ENCODE assay signal across 17 cellular contexts in genomic region chr9:132679946-132680620, GRCh38. TPM values are rescaled to one million over a fixed set of nuclear protein-coding genes. Genes with fewer than 3 reads are reported as not detected.
DNase-seq lines count a peak whose midpoint lies in the region; ATAC-seq, FAIRE-seq and TF ChIP-seq lines count a peak whose summit lies in the region.
"Had no signal": no experiment of that assay in that cellular context is flagged by ENCODE, and none has a peak within 500 bp of the region (broad histone marks: within the 10 kb centered on the region; RNA-seq: fewer than 3 reads in every experiment).

No MANE protein-coding gene starts in this region.

- TF ChIP-seq CTCF in GM12865 (IDR thresholded peaks at IDR 0.05; ENCODE audit: insufficient read depth, low read depth, low read length, missing control alignments) (no peak), GM12878 (IDR thresholded peaks at IDR 0.05 in 2 of 3, conservative IDR thresholded peaks at IDR 0.05 in 1 of 3; ENCODE audit: control insufficient read depth in 2 of 3, extremely low read depth in 1 of 3, insufficient read depth in 1 of 3, low read depth in 3 of 3, low read length in 3 of 3) (no peak)

- H3K9me3 Mint-ChIP-seq in activated CD4-positive, alpha-beta T cell treated with anti-CD3 and anti-CD28 coated beads, Interleukin-2, amount 10 ng/mL, durations not matched to agents 24 days and 14 days = no peaks in the 10 kb centered on the region
- no peaks in the 10 kb centered on the region for H3K9me3 Mint-ChIP-seq in activated CD4-positive, alpha-beta memory T cell treated with anti-CD3 and anti-CD28 coated beads, Interleukin-2, amount 10 ng/mL, durations not matched to agents 7 days and 5 days

- H3K4me3 Mint-ChIP-seq in activated CD4-positive, alpha-beta T cell treated with anti-CD3 and anti-CD28 coated beads, Interleukin-2, amount 10 ng/mL, durations not matched to agents 24 days and 14 days = peak overlapping the region; percentile 73
- no peak overlapping the region for H3K4me3 Mint-ChIP-seq in activated CD4-positive, alpha-beta memory T cell treated with anti-CD3 and anti-CD28 coated beads, Interleukin-2, amount 10 ng/mL, durations not matched to agents 7 days and 5 days

- CTCF ChIA-PET in activated CD4-positive, alpha-beta memory T cell treated with anti-CD3 and anti-CD28 coated beads, Interleukin-2, amount 10 ng/mL, durations not matched to agents 7 days and 5 days (lab: Charles Lee) = interaction anchor here (1.6 kb wide), 1 partner anchor 10 kb away, joined by 5 read pairs; the partner anchor contains the start of genes DDX31 and GTF3C4
- CTCF ChIA-PET in GM12878 (lab: Yijun Ruan, JAX) = interaction anchor here (0.5 to 1.5 kb wide), 4 partner anchors 11 to 268 kb away, joined by 3 to 5 read pairs (median 3); no protein-coding TSS in a partner anchor

- peaks cover 10% of the 10 kb centered on the region for H3K4me1 ChIP-seq in GM12878 (ENCODE audit: control insufficient read depth, insufficient read depth, low read length)

- peak overlapping the region; percentile 25; the same call in 1 of the 2 replicates for H3K27ac ChIP-seq in GM12878 (ENCODE audit: control insufficient read depth, insufficient read depth)
- H3K27ac ChIP-seq: HL-60 had no signal

- H3K27ac Mint-ChIP-seq in activated CD4-positive, alpha-beta T cell treated with anti-CD3 and anti-CD28 coated beads, Interleukin-2, amount 10 ng/mL, durations not matched to agents 24 days and 14 days = peak overlapping the region; percentile 85
- peak overlapping the region; percentile 67 for H3K27ac Mint-ChIP-seq in activated CD4-positive, alpha-beta memory T cell treated with anti-CD3 and anti-CD28 coated beads, Interleukin-2, amount 10 ng/mL, durations not matched to agents 7 days and 5 days

- H4K20me1 ChIP-seq in GM12878 (ENCODE audit: control insufficient read depth, insufficient read depth) = no peaks in the 10 kb centered on the region

- peak; percentile 7 for FAIRE-seq in GM12878 (lab: Jason Lieb, UNC)
- FAIRE-seq: GM12891 had no signal

- peaks cover 38% of the 10 kb centered on the region for H3K4me1 Mint-ChIP-seq in activated CD4-positive, alpha-beta T cell treated with anti-CD3 and anti-CD28 coated beads, Interleukin-2, amount 10 ng/mL, durations not matched to agents 24 days and 14 days
- H3K4me1 Mint-ChIP-seq in activated CD4-positive, alpha-beta memory T cell treated with anti-CD3 and anti-CD28 coated beads, Interleukin-2, amount 10 ng/mL, durations not matched to agents 7 days and 5 days = peaks cover 54% of the 10 kb centered on the region

- BruUV-seq in GM12878 (replicated peaks; lab: Mats Ljungman, UMichigan) = no TSS peak

- peaks cover 54% of the 10 kb centered on the region for H3K79me2 ChIP-seq in GM12878 (ENCODE audit: control insufficient read depth, insufficient read depth, low read length)

- no peak for DNase-seq in activated CD4-positive, alpha-beta T cell treated with anti-CD3 and anti-CD28 coated beads, Interleukin-2, amount 10 ng/mL, durations not matched to agents 24 days and 14 days
- no peak for DNase-seq in activated CD4-positive, alpha-beta T cell treated with anti-CD3 and anti-CD28 coated beads, Interleukin-2, amount 50 U/mL, for 4 hours
- peak; percentile 34 for DNase-seq in GM12865 (ENCODE audit: low read depth)
- no peak for DNase-seq in activated CD4-positive, alpha-beta memory T cell treated with anti-CD3 and anti-CD28 coated beads, Interleukin-2, amount 10 ng/mL, durations not matched to agents 7 days and 5 days
- no peak for DNase-seq in GM12878 (ENCODE audit: low read depth, low spot score)
- no peak for DNase-seq in NCI-H2171 treated with DMSO at 0.1 percent for 48 hours (lab: John Stamatoyannopoulos, UW)
- DNase-seq: C1 segment of cervical spinal cord, DMS153, GOT3, NCI-H1092, NCI-H1694 treated with DMSO at 0.1 percent for 48 hours, NCI-H446, PC-3 had no signal

- no peak overlapping the region for H3K4me3 ChIP-seq in GM12865 (ENCODE audit: low read depth, low read length)
- H3K4me3 ChIP-seq in GM12878 = 0 out of 2 replicates have a peak overlapping the region, but pooled peaks have one; percentile 4

- no peak overlapping the region for H3K9ac ChIP-seq in GM12878 (ENCODE audit: control insufficient read depth, insufficient read depth, low read length)

- TF ChIP-seq POLR2A in GM12878 (IDR thresholded peaks at IDR 0.05; ENCODE audit: low read depth, low read length) = no peak

- ATAC-seq in GM12878 (peak; percentile 73), GM19397 (IDR thresholded peaks at IDR 0.05; ENCODE audit: unreplicated experiment) (no peak), HG03354 (IDR thresholded peaks at IDR 0.05; ENCODE audit: poor library complexity, severe bottlenecking, unreplicated experiment) (no peak)
- ATAC-seq: PC-3 had no signal

- no peak for TF ChIP-seq RAD21 in GM12878 (IDR thresholded peaks at IDR 0.05; ENCODE audit: insufficient read depth, low read depth, low read length)

- no peaks in the 10 kb centered on the region for H3K9me3 ChIP-seq in GM12878 (replicated peaks; ENCODE audit: control insufficient read depth, insufficient read depth, low read length)

- RAD21 ChIA-PET in GM12878 (lab: Charles Lee; ENCODE audit: unreplicated experiment) = no interaction called here

- no peaks in the 10 kb centered on the region for H3K27me3 ChIP-seq in GM12878 (replicated peaks in 1 of 2; ENCODE audit: control insufficient read depth in 2 of 2, insufficient read depth in 2 of 2, low read length in 1 of 2)

- H3K4me2 ChIP-seq in GM12878 (ENCODE audit: control insufficient read depth, insufficient read depth) = peak overlapping the region; percentile 55; the same call in 1 of the 2 replicates

- no peak overlapping the region for H2AFZ ChIP-seq in GM12878 (ENCODE audit: control insufficient read depth, low read depth, low read length)

- peaks cover 54% of the 10 kb centered on the region for H3K36me3 Mint-ChIP-seq in activated CD4-positive, alpha-beta T cell treated with anti-CD3 and anti-CD28 coated beads, Interleukin-2, amount 10 ng/mL, durations not matched to agents 24 days and 14 days (ENCODE audit: low read depth)
- peaks cover 52% of the 10 kb centered on the region for H3K36me3 Mint-ChIP-seq in activated CD4-positive, alpha-beta memory T cell treated with anti-CD3 and anti-CD28 coated beads, Interleukin-2, amount 10 ng/mL, durations not matched to agents 7 days and 5 days (ENCODE audit: low read depth)

- H3K27me3 Mint-ChIP-seq in activated CD4-positive, alpha-beta T cell treated with anti-CD3 and anti-CD28 coated beads, Interleukin-2, amount 10 ng/mL, durations not matched to agents 24 days and 14 days = no peaks in the 10 kb centered on the region
- H3K27me3 Mint-ChIP-seq in activated CD4-positive, alpha-beta memory T cell treated with anti-CD3 and anti-CD28 coated beads, Interleukin-2, amount 10 ng/mL, durations not matched to agents 7 days and 5 days = no peaks in the 10 kb centered on the region

- SMC1A ChIA-PET in GM12878 (lab: Charles Lee; ENCODE audit: uncharacterized antibody, unreplicated experiment) = interaction anchor here (1.3 kb wide), 1 partner anchor 10 kb away, joined by 3 read pairs; the partner anchor contains the start of gene DDX31

- TF ChIP-seq EP300 in GM12878 (IDR thresholded peaks at IDR 0.05; ENCODE audit: borderline replicate concordance in 1 of 2, control insufficient read depth in 1 of 2, low read depth in 2 of 2, low read length in 2 of 2) = no peak

- POLR2A ChIA-PET in activated CD4-positive, alpha-beta memory T cell treated with anti-CD3 and anti-CD28 coated beads, Interleukin-2, amount 10 ng/mL, durations not matched to agents 7 days and 5 days (lab: Charles Lee) = interaction anchor here (0.9 to 3.9 kb wide), 4 partner anchors 9 to 78 kb away, joined by 3 to 33 read pairs (median 4); partner anchors contain the start of genes DDX31 and GTF3C4
- POLR2A ChIA-PET in GM12878 (lab: Charles Lee) = interaction anchor here (1.4 kb wide), 1 partner anchor 8 kb away, joined by 4 read pairs; no protein-coding TSS in a partner anchor

- WGBS in GM12878 (ENCODE audit: insufficient coverage, insufficient replicate concordance, low lambda C conversion rate, missing lambda C conversion rate) = 20% methylated on average over 3 of the region's 3 CpGs

- intact Hi-C loops in activated CD4-positive, alpha-beta T cell treated with anti-CD3 and anti-CD28 coated beads, Interleukin-2, amount 10 ng/mL, durations not matched to agents 24 days and 14 days (cut with micrococcal nuclease) = loop anchor here (1.0 kb wide), 1 partner anchor 8 kb away; no protein-coding TSS in a partner anchor
- intact Hi-C loops in GM12878 (cut with micrococcal nuclease; ENCODE audit: unreplicated experiment) = loop anchor here (10.0 kb wide), 1 partner anchor 225 kb away; no protein-coding TSS in a partner anchor

- H3K36me3 ChIP-seq in GM12878 (ENCODE audit: control insufficient read depth in 2 of 2, insufficient read depth in 2 of 2, low read length in 1 of 2) = peaks cover 19 to 28% of the 10 kb centered on the region in 2 experiments

- in situ Hi-C loops in GM12878 (cut with MboI) = no loop called here

RNA-seq across cellular contexts. Expression of gene GTF3C4, which starts 9.8 kb away (rescaled TPM):
- total RNA-seq in activated CD4-positive, alpha-beta T cell treated with anti-CD3 and anti-CD28 coated beads, Interleukin-2, amount 10 ng/mL, durations not matched to agents 24 days and 14 days = 19.4 and 19.5 TPM in 2 replicates
- 10 to 100 TPM; 11.8 to 13.0 TPM for total RNA-seq in activated CD4-positive, alpha-beta memory T cell treated with anti-CD3 and anti-CD28 coated beads, Interleukin-2, amount 10 ng/mL, durations not matched to agents 7 days and 5 days
- 14.9 and 16.1 TPM in 2 replicates for total RNA-seq in GM12878 (2013; cell fraction: nucleolus; rRNA removed)
- 15.2 and 16.6 TPM in 2 replicates for total RNA-seq in GM12878 (2014; rRNA removed)
- total RNA-seq in GM12878 (2014; rRNA removed; fragmentation: Illumina TruSeq; extraction: Trizol) = 10.7 and 11.0 TPM in 2 replicates
- 15.9 and 18.9 TPM in 2 replicates for total RNA-seq in GM12878 (2021)
- polyA plus RNA-seq in GM12878 (2011; ENCODE audit: low read depth) = 5.4 TPM
- 7.1 and 7.3 TPM in 2 replicates for polyA plus RNA-seq in GM12878 (2011; rRNA removed)
- 4.8 and 5.8 TPM in 2 replicates for polyA plus RNA-seq in GM12878 (2011; cell fraction: cytosol; rRNA removed)
- 2.4 and 3.3 TPM in 2 replicates for polyA plus RNA-seq in GM12878 (2011; cell fraction: nucleus; rRNA removed)
- polyA plus RNA-seq in GM12878 (2012) = 7.6 and 8.0 TPM in 2 replicates
- polyA plus RNA-seq in GM12878 (2014; fragmentation: Illumina TruSeq; extraction: Trizol) = 14.3 and 15.7 TPM in 2 replicates
- polyA plus RNA-seq in GM12878 (2014; fragmentation: Nextera tagmentation; extraction: Ambion mirVana) = 1 to 10 TPM; 3.2 to 5.1 TPM
- polyA plus RNA-seq in GM12878 (2014; rRNA removed) = 8.1 and 8.9 TPM in 2 replicates
- 1 to 10 TPM; 7.3 to 7.5 TPM for polyA plus RNA-seq in GM12878 (2016; fragmentation: Nextera tagmentation; extraction: Ambion mirVana)
- polyA minus RNA-seq in GM12878 (2011; rRNA and poly(A)+ RNA removed) = 8.1 and 10.5 TPM in 2 replicates
- 6.9 and 7.1 TPM in 2 replicates for polyA minus RNA-seq in GM12878 (2011; cell fraction: cytosol; rRNA and poly(A)+ RNA removed)
- polyA minus RNA-seq in GM12878 (2011; cell fraction: nucleus; rRNA and poly(A)+ RNA removed) = 6.0 and 12.9 TPM in 2 replicates

RNA-seq across cellular contexts. Expression of gene DDX31, which starts 10.3 kb away (rescaled TPM):
- 28.2 and 31.8 TPM in 2 replicates for total RNA-seq in activated CD4-positive, alpha-beta T cell treated with anti-CD3 and anti-CD28 coated beads, Interleukin-2, amount 10 ng/mL, durations not matched to agents 24 days and 14 days
- 10 to 100 TPM; 10.2 to 10.5 TPM for total RNA-seq in activated CD4-positive, alpha-beta memory T cell treated with anti-CD3 and anti-CD28 coated beads, Interleukin-2, amount 10 ng/mL, durations not matched to agents 7 days and 5 days
- 104 and 112 TPM in 2 replicates for total RNA-seq in GM12878 (2013; cell fraction: nucleolus; rRNA removed)
- total RNA-seq in GM12878 (2014; rRNA removed) = 19.9 and 20.2 TPM in 2 replicates
- total RNA-seq in GM12878 (2014; rRNA removed; fragmentation: Illumina TruSeq; extraction: Trizol) = 20.9 and 21.2 TPM in 2 replicates
- total RNA-seq in GM12878 (2021) = 21.7 and 25.6 TPM in 2 replicates
- polyA plus RNA-seq in GM12878 (2011; ENCODE audit: low read depth) = 7.5 TPM
- 30.3 and 30.8 TPM in 2 replicates for polyA plus RNA-seq in GM12878 (2011; rRNA removed)
- 22.1 and 23.4 TPM in 2 replicates for polyA plus RNA-seq in GM12878 (2011; cell fraction: cytosol; rRNA removed)
- 77.0 and 93.3 TPM in 2 replicates for polyA plus RNA-seq in GM12878 (2011; cell fraction: nucleus; rRNA removed)
- polyA plus RNA-seq in GM12878 (2012) = 10.6 and 14.9 TPM in 2 replicates
- polyA plus RNA-seq in GM12878 (2014; fragmentation: Illumina TruSeq; extraction: Trizol) = 22.8 and 23.2 TPM in 2 replicates
- polyA plus RNA-seq in GM12878 (2014; fragmentation: Nextera tagmentation; extraction: Ambion mirVana) = 10 to 100 TPM; 12.1 to 14.6 TPM
- polyA plus RNA-seq in GM12878 (2014; rRNA removed) = 21.1 and 23.7 TPM in 2 replicates
- 10 to 100 TPM; 20.0 to 20.5 TPM for polyA plus RNA-seq in GM12878 (2016; fragmentation: Nextera tagmentation; extraction: Ambion mirVana)
- polyA minus RNA-seq in GM12878 (2011; rRNA and poly(A)+ RNA removed) = 28.7 and 29.8 TPM in 2 replicates
- polyA minus RNA-seq in GM12878 (2011; cell fraction: cytosol; rRNA and poly(A)+ RNA removed) = 8.6 and 10.5 TPM in 2 replicates
- 30.0 and 43.1 TPM in 2 replicates for polyA minus RNA-seq in GM12878 (2011; cell fraction: nucleus; rRNA and poly(A)+ RNA removed)
